In the genomic region with DNA sequence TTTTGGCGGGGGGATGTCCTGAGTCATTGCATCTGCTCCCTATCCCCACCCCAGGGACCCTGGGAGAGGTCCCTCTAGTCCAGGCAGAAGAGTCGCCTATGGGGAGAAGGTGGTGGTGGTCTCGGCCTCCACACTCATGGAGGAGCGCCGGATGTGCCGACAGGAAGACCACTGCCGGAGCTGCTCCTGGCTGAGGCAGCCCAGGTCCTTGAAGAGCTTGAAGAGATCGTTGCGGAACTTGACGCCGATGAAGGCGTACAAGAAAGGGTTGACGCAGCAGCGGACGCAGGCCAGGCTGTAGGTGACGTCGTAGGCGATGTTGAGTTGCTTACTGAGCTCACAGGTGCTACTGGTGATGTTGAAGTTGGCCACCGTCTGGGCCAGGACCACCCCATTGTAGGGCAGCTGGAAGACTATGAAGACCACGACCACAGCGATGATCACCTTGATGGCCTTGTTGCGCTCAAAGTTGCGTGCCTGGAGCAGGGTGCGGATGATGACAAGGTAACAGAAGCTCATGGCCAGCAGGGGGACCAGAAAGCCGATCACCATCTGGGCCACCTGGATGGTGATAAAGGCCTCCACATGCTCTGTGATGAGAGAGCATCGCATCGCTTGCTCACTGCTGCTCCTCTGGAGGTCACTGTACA, we compare ENCODE assay signal across 1 cellular context.
TF ChIP-seq lines count a peak whose summit lies in the region.

No MANE protein-coding gene starts in this region.

TF ChIP-seq in K562, 482 proteins besides CTCF, POLR2A, EP300 and RAD21 (continues in another document):
- TF ChIP-seq ZNF75A (CRISPR knock-in tag; IDR thresholded peaks at IDR 0.05) (no peak), EGR1 (conservative IDR thresholded peaks at IDR 0.05) (no peak), CBFA2T3 (IDR thresholded peaks at IDR 0.05) (peak; percentile 40), FUS (optimal IDR thresholded peaks at IDR 0.05; ENCODE audit: low read depth, low read length) (no peak), ZNF583 (CRISPR knock-in tag; IDR thresholded peaks at IDR 0.05) (no peak), CTBP1 (IDR thresholded peaks at IDR 0.05; ENCODE audit: borderline replicate concordance) (0 out of 2 replicates have a peak, but pooled peaks have one; percentile 34), ZEB2 (IDR thresholded peaks at IDR 0.05) (peak; percentile 28; the same call in 1 of the 2 replicates), ZNF79 (CRISPR knock-in tag; IDR thresholded peaks at IDR 0.05; ENCODE audit: low read depth) (no peak), CCAR2 (IDR thresholded peaks at IDR 0.05; ENCODE audit: low read depth, low read length) (no peak), RBBP5 (IDR thresholded peaks at IDR 0.05; ENCODE audit: borderline replicate concordance, insufficient read depth, low read length, poor library complexity, severe bottlenecking) (peak; percentile 3), SMARCA4 (IDR thresholded peaks at IDR 0.05) (no peak), ZNF764 (CRISPR knock-in tag; IDR thresholded peaks at IDR 0.05; ENCODE audit: low read depth) (no peak), NCOA1 (IDR thresholded peaks at IDR 0.05; ENCODE audit: low read depth) (no peak), ZBTB7A (IDR thresholded peaks at IDR 0.05; ENCODE audit: borderline replicate concordance, control insufficient read depth, low read depth, low read length) (no peak; the same call in 1 of the 2 replicates), ZNF668 (CRISPR knock-in tag; IDR thresholded peaks at IDR 0.05) (no peak), ZNF507 (tag; conservative IDR thresholded peaks at IDR 0.05) (no peak), KAT2B (IDR thresholded peaks at IDR 0.05; ENCODE audit: low read depth, low read length) (no peak), JUNB (CRISPR knock-in tag; conservative IDR thresholded peaks at IDR 0.05) (no peak)
- TF ChIP-seq, protein P1, sequence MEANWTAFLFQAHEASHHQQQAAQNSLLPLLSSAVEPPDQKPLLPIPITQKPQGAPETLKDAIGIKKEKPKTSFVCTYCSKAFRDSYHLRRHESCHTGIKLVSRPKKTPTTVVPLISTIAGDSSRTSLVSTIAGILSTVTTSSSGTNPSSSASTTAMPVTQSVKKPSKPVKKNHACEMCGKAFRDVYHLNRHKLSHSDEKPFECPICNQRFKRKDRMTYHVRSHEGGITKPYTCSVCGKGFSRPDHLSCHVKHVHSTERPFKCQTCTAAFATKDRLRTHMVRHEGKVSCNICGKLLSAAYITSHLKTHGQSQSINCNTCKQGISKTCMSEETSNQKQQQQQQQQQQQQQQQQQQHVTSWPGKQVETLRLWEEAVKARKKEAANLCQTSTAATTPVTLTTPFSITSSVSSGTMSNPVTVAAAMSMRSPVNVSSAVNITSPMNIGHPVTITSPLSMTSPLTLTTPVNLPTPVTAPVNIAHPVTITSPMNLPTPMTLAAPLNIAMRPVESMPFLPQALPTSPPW (CRISPR knock-in tag; IDR thresholded peaks at IDR 0.05), result no peak
- TF ChIP-seq, protein P2, sequence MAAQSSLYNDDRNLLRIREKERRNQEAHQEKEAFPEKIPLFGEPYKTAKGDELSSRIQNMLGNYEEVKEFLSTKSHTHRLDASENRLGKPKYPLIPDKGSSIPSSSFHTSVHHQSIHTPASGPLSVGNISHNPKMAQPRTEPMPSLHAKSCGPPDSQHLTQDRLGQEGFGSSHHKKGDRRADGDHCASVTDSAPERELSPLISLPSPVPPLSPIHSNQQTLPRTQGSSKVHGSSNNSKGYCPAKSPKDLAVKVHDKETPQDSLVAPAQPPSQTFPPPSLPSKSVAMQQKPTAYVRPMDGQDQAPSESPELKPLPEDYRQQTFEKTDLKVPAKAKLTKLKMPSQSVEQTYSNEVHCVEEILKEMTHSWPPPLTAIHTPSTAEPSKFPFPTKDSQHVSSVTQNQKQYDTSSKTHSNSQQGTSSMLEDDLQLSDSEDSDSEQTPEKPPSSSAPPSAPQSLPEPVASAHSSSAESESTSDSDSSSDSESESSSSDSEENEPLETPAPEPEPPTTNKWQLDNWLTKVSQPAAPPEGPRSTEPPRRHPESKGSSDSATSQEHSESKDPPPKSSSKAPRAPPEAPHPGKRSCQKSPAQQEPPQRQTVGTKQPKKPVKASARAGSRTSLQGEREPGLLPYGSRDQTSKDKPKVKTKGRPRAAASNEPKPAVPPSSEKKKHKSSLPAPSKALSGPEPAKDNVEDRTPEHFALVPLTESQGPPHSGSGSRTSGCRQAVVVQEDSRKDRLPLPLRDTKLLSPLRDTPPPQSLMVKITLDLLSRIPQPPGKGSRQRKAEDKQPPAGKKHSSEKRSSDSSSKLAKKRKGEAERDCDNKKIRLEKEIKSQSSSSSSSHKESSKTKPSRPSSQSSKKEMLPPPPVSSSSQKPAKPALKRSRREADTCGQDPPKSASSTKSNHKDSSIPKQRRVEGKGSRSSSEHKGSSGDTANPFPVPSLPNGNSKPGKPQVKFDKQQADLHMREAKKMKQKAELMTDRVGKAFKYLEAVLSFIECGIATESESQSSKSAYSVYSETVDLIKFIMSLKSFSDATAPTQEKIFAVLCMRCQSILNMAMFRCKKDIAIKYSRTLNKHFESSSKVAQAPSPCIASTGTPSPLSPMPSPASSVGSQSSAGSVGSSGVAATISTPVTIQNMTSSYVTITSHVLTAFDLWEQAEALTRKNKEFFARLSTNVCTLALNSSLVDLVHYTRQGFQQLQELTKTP (IDR thresholded peaks at IDR 0.05; ENCODE audit: low read depth in 1 of 2, partially characterized antibody in 2 of 2), result no peak
- TF ChIP-seq, protein P3, sequence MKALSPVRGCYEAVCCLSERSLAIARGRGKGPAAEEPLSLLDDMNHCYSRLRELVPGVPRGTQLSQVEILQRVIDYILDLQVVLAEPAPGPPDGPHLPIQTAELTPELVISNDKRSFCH (CRISPR knock-in tag; IDR thresholded peaks at IDR 0.05), result no peak
- TF ChIP-seq, protein P3 (tag; IDR thresholded peaks at IDR 0.05), result no peak
- TF ChIP-seq, protein P4, sequence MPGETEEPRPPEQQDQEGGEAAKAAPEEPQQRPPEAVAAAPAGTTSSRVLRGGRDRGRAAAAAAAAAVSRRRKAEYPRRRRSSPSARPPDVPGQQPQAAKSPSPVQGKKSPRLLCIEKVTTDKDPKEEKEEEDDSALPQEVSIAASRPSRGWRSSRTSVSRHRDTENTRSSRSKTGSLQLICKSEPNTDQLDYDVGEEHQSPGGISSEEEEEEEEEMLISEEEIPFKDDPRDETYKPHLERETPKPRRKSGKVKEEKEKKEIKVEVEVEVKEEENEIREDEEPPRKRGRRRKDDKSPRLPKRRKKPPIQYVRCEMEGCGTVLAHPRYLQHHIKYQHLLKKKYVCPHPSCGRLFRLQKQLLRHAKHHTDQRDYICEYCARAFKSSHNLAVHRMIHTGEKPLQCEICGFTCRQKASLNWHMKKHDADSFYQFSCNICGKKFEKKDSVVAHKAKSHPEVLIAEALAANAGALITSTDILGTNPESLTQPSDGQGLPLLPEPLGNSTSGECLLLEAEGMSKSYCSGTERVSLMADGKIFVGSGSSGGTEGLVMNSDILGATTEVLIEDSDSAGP (CRISPR knock-in tag; IDR thresholded peaks at IDR 0.05), result no peak
- TF ChIP-seq, protein P5, sequence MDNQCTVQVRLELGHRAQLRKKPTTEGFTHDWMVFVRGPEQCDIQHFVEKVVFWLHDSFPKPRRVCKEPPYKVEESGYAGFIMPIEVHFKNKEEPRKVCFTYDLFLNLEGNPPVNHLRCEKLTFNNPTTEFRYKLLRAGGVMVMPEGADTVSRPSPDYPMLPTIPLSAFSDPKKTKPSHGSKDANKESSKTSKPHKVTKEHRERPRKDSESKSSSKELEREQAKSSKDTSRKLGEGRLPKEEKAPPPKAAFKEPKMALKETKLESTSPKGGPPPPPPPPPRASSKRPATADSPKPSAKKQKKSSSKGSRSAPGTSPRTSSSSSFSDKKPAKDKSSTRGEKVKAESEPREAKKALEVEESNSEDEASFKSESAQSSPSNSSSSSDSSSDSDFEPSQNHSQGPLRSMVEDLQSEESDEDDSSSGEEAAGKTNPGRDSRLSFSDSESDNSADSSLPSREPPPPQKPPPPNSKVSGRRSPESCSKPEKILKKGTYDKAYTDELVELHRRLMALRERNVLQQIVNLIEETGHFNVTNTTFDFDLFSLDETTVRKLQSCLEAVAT (IDR thresholded peaks at IDR 0.05), result peak in 1 of 2 experiments; percentile 79; a peak in 2 of 4 replicates
- TF ChIP-seq, protein P6, sequence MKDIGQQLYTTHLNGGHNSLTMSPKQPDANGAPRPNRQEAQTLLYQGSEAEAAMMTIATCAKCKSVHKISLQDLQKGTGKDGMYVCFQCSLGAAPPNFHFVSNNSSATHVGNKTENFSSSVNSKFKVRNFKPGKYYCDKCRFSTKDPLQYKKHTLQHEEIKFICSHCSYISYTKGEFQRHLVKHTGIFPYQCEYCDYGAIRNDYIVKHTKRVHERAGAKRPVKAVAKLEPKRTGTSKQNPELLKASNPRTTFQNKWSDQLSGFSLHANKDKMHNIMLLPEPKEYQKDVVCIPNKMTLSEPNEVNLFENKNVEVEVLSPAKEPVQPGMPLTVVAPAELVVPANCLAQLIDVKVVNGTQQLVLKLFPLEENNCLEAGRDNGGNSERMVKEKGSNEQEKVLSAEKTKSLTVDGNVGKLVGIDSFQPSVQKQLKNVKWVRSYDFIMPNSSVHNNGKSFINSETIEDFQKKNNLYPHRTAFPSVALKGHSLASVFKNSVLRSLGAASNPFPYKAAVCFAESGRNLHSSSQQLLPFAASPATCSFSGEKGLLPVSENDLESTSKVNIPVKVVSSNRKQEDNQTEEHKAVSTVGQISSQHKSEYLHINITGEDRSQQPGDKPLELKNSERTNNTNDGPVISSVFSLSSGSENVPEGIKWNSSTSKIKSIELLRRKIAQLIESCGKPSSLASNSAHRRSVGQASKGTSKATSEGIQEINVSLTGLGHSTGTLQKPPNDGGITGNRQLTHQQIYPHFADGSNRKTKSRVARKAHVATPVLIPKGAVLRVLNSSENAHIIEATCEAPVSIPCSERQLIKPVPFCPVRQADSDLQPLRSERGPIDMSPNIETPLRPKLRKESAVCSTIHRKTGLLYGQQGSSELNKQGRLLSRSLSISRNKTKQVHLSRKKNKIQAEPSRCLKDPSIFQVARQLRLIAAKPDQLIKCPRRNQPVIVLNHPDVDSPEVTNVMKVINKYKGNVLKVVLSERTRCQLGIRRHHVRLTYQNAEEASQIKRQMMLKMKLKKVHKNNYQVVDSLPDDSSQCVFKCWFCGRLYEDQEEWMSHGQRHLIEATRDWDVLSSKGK (CRISPR knock-in tag; IDR thresholded peaks at IDR 0.05), result no peak
- TF ChIP-seq, protein P7, sequence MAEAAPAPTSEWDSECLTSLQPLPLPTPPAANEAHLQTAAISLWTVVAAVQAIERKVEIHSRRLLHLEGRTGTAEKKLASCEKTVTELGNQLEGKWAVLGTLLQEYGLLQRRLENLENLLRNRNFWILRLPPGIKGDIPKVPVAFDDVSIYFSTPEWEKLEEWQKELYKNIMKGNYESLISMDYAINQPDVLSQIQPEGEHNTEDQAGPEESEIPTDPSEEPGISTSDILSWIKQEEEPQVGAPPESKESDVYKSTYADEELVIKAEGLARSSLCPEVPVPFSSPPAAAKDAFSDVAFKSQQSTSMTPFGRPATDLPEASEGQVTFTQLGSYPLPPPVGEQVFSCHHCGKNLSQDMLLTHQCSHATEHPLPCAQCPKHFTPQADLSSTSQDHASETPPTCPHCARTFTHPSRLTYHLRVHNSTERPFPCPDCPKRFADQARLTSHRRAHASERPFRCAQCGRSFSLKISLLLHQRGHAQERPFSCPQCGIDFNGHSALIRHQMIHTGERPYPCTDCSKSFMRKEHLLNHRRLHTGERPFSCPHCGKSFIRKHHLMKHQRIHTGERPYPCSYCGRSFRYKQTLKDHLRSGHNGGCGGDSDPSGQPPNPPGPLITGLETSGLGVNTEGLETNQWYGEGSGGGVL (CRISPR knock-in tag; IDR thresholded peaks at IDR 0.05), result no peak
- TF ChIP-seq, protein P8, sequence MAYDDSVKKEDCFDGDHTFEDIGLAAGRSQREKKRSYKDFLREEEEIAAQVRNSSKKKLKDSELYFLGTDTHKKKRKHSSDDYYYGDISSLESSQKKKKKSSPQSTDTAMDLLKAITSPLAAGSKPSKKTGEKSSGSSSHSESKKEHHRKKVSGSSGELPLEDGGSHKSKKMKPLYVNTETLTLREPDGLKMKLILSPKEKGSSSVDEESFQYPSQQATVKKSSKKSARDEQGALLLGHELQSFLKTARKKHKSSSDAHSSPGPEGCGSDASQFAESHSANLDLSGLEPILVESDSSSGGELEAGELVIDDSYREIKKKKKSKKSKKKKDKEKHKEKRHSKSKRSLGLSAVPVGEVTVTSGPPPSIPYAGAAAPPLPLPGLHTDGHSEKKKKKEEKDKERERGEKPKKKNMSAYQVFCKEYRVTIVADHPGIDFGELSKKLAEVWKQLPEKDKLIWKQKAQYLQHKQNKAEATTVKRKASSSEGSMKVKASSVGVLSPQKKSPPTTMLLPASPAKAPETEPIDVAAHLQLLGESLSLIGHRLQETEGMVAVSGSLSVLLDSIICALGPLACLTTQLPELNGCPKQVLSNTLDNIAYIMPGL (CRISPR knock-in tag; IDR thresholded peaks at IDR 0.05), result no peak
- TF ChIP-seq, protein P9, sequence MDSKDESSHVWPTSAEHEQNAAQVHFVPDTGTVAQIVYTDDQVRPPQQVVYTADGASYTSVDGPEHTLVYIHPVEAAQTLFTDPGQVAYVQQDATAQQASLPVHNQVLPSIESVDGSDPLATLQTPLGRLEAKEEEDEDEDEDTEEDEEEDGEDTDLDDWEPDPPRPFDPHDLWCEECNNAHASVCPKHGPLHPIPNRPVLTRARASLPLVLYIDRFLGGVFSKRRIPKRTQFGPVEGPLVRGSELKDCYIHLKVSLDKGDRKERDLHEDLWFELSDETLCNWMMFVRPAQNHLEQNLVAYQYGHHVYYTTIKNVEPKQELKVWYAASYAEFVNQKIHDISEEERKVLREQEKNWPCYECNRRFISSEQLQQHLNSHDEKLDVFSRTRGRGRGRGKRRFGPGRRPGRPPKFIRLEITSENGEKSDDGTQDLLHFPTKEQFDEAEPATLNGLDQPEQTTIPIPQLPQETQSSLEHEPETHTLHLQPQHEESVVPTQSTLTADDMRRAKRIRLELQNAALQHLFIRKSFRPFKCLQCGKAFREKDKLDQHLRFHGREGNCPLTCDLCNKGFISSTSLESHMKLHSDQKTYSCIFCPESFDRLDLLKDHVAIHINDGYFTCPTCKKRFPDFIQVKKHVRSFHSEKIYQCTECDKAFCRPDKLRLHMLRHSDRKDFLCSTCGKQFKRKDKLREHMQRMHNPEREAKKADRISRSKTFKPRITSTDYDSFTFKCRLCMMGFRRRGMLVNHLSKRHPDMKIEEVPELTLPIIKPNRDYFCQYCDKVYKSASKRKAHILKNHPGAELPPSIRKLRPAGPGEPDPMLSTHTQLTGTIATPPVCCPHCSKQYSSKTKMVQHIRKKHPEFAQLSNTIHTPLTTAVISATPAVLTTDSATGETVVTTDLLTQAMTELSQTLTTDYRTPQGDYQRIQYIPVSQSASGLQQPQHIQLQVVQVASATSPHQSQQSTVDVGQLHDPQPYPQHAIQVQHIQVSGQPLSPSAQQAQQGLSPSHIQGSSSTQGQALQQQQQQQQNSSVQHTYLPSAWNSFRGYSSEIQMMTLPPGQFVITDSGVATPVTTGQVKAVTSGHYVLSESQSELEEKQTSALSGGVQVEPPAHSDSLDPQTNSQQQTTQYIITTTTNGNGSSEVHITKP (IDR thresholded peaks at IDR 0.05; ENCODE audit: partially characterized antibody), result no peak
- TF ChIP-seq, protein P10, sequence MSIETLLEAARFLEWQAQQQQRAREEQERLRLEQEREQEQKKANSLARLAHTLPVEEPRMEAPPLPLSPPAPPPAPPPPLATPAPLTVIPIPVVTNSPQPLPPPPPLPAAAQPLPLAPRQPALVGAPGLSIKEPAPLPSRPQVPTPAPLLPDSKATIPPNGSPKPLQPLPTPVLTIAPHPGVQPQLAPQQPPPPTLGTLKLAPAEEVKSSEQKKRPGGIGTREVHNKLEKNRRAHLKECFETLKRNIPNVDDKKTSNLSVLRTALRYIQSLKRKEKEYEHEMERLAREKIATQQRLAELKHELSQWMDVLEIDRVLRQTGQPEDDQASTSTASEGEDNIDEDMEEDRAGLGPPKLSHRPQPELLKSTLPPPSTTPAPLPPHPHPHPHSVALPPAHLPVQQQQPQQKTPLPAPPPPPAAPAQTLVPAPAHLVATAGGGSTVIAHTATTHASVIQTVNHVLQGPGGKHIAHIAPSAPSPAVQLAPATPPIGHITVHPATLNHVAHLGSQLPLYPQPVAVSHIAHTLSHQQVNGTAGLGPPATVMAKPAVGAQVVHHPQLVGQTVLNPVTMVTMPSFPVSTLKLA (conservative IDR thresholded peaks at IDR 0.05), result no peak
